In genomic region chr21:37710555-37711293, GRCh38 we compare ENCODE assay signal across 12 cellular contexts.
A peak's percentile ranks its signal among the peaks of the same experiment; 100 is the strongest.
DNase-seq lines count a peak whose midpoint lies in the region; ATAC-seq and TF ChIP-seq lines count a peak whose summit lies in the region.
"Had no signal": no experiment of that assay in that cellular context is flagged by ENCODE, and none has a peak within 500 bp of the region (broad histone marks: within the 10 kb centered on the region; RNA-seq: fewer than 3 reads in every experiment).

No MANE protein-coding gene starts in this region.

- DNase-seq in Right ventricle myocardium inferior (ENCODE audit: missing footprints) (peak; percentile 64), cardiac septum (ENCODE audit: low spot score) (no peak), SJCRH30 (peak; percentile 52 to 72), left ventricle myocardium inferior (no peak), NCI-H187 (lab: John Stamatoyannopoulos, UW) (no peak)
- DNase-seq in effector CD4-positive, alpha-beta T cell, result no peak
- no peak for DNase-seq in stimulated activated CD4-positive, alpha-beta T cell treated with anti-CD3 and anti-CD28 coated beads, Interleukin-2, amount 100 ng/mL, for 48 hours
- DNase-seq: GF-D8; kidney; stimulated activated CD4-positive, alpha-beta T cell treated with anti-CD3 and anti-CD28 coated beads, Interleukin-4, amount 100 ng/mL, for 1 hour had no signal

- H3K9me3 ChIP-seq in SJCRH30 (replicated peaks) (no peaks in the 10 kb centered on the region), left ventricle myocardium inferior (replicated peaks) (no peaks in the 10 kb centered on the region)

- peak; percentile 54 for ATAC-seq in Right ventricle myocardium inferior
- no peak for ATAC-seq in HG03095 (IDR thresholded peaks at IDR 0.05; ENCODE audit: unreplicated experiment)
- ATAC-seq: Panc1 had no signal

- H3K27ac ChIP-seq in SJCRH30 (peak overlapping the region; percentile 12; the same call in 1 of the 2 replicates), left ventricle myocardium inferior (replicated peaks) (peak overlapping the region; percentile 73)

- intact Hi-C loops in Right ventricle myocardium inferior (cut with DNase I), result loop anchor here (5.0 kb wide), 1 partner anchor 417 kb away; no protein-coding TSS in a partner anchor
- intact Hi-C loops in cardiac septum (cut with DNase I), result loop anchor here (5.0 kb wide), 2 partner anchors 207 to 417 kb away; partner anchors contain the start of gene KCNJ6
- intact Hi-C loops in left ventricle myocardium inferior (cut with micrococcal nuclease), result loop anchor here (10.0 kb wide), 1 partner anchor 194 kb away; no protein-coding TSS in a partner anchor

- TF ChIP-seq CTCF in left ventricle myocardium inferior (IDR thresholded peaks at IDR 0.05; ENCODE audit: borderline replicate concordance), result no peak

- H3K4me3 ChIP-seq in SJCRH30, result peak overlapping the region; percentile 28
- H3K4me3 ChIP-seq in left ventricle myocardium inferior, result no peak overlapping the region

- H3K4me1 ChIP-seq in SJCRH30, result peaks cover 22% of the 10 kb centered on the region
- H3K4me1 ChIP-seq in left ventricle myocardium inferior, result peaks cover 16% of the 10 kb centered on the region

- H3K27me3 ChIP-seq in SJCRH30 (no peaks in the 10 kb centered on the region), left ventricle myocardium inferior (ENCODE audit: low read depth) (no peaks in the 10 kb centered on the region)

- no peaks in the 10 kb centered on the region for H3K36me3 ChIP-seq in SJCRH30
- no peaks in the 10 kb centered on the region for H3K36me3 ChIP-seq in left ventricle myocardium inferior

Comparison
In these comparisons a context has a peak if more than half of its experiments do, and no peak if none do; other contexts are left out.
1. DNase-seq: peak in Right ventricle myocardium inferior (single experiment) and SJCRH30 (2 of 2); none in cardiac septum (single experiment), left ventricle myocardium inferior (single experiment), effector CD4-positive, alpha-beta T cell (single experiment), NCI-H187 (0 of 2) and stimulated activated CD4-positive, alpha-beta T cell treated with anti-CD3 and anti-CD28 coated beads, Interleukin-2, amount 100 ng/mL, for 48 hours (0 of 2).